In the genomic region with DNA sequence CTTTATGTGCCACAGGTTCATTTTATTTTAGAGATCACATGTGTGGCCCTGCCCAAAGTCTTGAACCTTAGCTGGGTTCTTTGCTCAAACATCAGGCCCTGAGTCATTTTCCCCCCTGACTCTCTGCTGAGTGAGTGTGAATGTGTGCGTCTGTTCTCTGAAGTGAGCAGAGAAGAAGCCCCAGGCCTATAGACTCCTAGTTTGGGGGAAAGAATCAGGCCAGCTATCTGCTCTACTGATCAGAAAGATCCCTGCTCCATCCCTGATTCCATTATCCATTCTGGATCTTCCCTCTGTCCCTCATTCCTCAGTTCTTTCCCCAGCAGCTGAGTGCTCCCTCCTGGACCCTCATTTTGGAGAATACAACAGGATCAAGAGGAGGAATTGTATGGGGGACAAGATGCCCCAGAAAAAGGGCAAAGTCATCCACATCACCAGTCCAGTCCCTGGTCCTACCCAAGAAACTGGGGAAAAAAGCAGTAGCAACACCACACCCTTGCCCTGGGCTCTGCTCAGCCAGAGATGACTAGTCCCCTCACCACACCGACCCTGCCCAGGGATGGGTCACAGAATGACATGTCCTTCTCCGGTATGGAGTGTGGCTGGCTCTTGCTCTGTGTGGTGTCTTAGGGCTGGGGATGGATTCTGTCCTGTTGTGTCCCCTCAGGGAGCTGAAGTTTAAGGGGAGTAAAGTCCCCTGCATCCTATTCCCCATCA, we compare ENCODE assay signal across 20 cellular contexts. TPM values are rescaled to one million over a fixed set of nuclear protein-coding genes. Genes with fewer than 3 reads are reported as not detected.
DNase-seq lines count a peak whose midpoint lies in the region; ATAC-seq, FAIRE-seq and TF ChIP-seq lines count a peak whose summit lies in the region.
"Had no signal": no experiment of that assay in that cellular context is flagged by ENCODE, and none has a peak within 500 bp of the region (broad histone marks: within the 10 kb centered on the region; RNA-seq: fewer than 3 reads in every experiment).

No MANE protein-coding gene starts in this region.

- DNase-seq in GM23248 (peak; percentile 24), Panc1 (ENCODE audit: low read depth, low spot score) (no peak), endothelial cell of umbilical vein (ENCODE audit: low read depth, low spot score) (no peak), osteoblast (ENCODE audit: insufficient read length, low spot score, missing footprints) (peak; percentile 70), osteocyte (ENCODE audit: extremely low spot score, unreplicated experiment) (no peak), HUDEP-2 (lab: John Stamatoyannopoulos, UW; ENCODE audit: unreplicated experiment in 76 of 76) (no peak)
- DNase-seq: Calu3; CD8-positive, alpha-beta T cell; DMS53; EL; KG1; NCI-H187 treated with DMSO at 0.1 percent for 48 hours; NCI-H226 had no signal

- H3K79me2 ChIP-seq in GM23248 (ENCODE audit: insufficient read depth) (no peaks in the 10 kb centered on the region), endothelial cell of umbilical vein (ENCODE audit: control insufficient read depth, insufficient read depth, low read length) (no peaks in the 10 kb centered on the region), osteoblast (ENCODE audit: insufficient read depth, low read length) (no peaks in the 10 kb centered on the region)

- H3K27ac Mint-ChIP-seq in osteocyte (ENCODE audit: unreplicated experiment) = no peak overlapping the region
- H3K27ac Mint-ChIP-seq: CD8-positive, alpha-beta T cell had no signal

- H2AFZ ChIP-seq in GM23248 (no peak overlapping the region), endothelial cell of umbilical vein (ENCODE audit: low read depth, low read length) (no peak overlapping the region), osteoblast (ENCODE audit: low read length) (no peak overlapping the region)

- H3K9me3 Mint-ChIP-seq in osteocyte (ENCODE audit: unreplicated experiment) = no peaks in the 10 kb centered on the region
- H3K9me3 Mint-ChIP-seq: CD8-positive, alpha-beta T cell had no signal

- no peaks in the 10 kb centered on the region for H3K9me2 ChIP-seq in GM23248 (ENCODE audit: insufficient read depth)

- no peak for FAIRE-seq in endothelial cell of umbilical vein (lab: Jason Lieb, UNC)
- FAIRE-seq: GM12891, GM19239, HepG2 had no signal

- no peaks in the 10 kb centered on the region for H3F3A ChIP-seq in GM23248 (ENCODE audit: insufficient read depth)

- no peak for TF ChIP-seq POLR2A in endothelial cell of umbilical vein (IDR thresholded peaks at IDR 0.05; ENCODE audit: low read depth, low read length)
- no peak for TF ChIP-seq POLR2A in gastroesophageal sphincter (IDR thresholded peaks at IDR 0.05)

- CTCF ChIA-PET in Panc1 (lab: Charles Lee) = interaction anchor here (0.6 to 0.7 kb wide), 2 partner anchors 15 to 64 kb away, joined by 3 to 7 read pairs; no protein-coding TSS in a partner anchor
- CTCF ChIA-PET in endothelial cell of umbilical vein (lab: Charles Lee) = interaction anchor here (0.8 to 3.5 kb wide), 5 partner anchors 9 to 23 kb away, joined by 3 to 22 read pairs (median 5); no protein-coding TSS in a partner anchor

- ATAC-seq in Panc1 (0 out of 2 replicates have a peak, but pooled peaks have one; percentile 10), gastroesophageal sphincter (no peak)
- ATAC-seq: CD8-positive, alpha-beta T cell; HepG2 had no signal

- H3K9me3 ChIP-seq in GM23248 (ENCODE audit: low read depth) = no peaks in the 10 kb centered on the region
- no peaks in the 10 kb centered on the region for H3K9me3 ChIP-seq in Panc1 (ENCODE audit: control insufficient read depth, insufficient read depth, low read depth, low read length)
- H3K9me3 ChIP-seq in endothelial cell of umbilical vein (replicated peaks; ENCODE audit: control insufficient read depth, insufficient read depth, low read length) = no peaks in the 10 kb centered on the region
- H3K9me3 ChIP-seq in osteoblast (ENCODE audit: low read depth, low read length) = no peaks in the 10 kb centered on the region
- no peaks in the 10 kb centered on the region for H3K9me3 ChIP-seq in gastroesophageal sphincter

- BruUV-seq in Panc1 (replicated peaks; lab: Mats Ljungman, UMichigan) (no TSS peak), endothelial cell of umbilical vein (replicated peaks; lab: Mats Ljungman, UMichigan) (no TSS peak)

- no peak for TF ChIP-seq CTCF in Panc1 (IDR thresholded peaks at IDR 0.05)
- no peak for TF ChIP-seq CTCF in endothelial cell of umbilical vein (IDR thresholded peaks at IDR 0.05; ENCODE audit: extremely low read depth in 1 of 2, insufficient read depth in 1 of 2, low read depth in 1 of 2, low read length in 2 of 2)
- TF ChIP-seq CTCF in osteoblast (IDR thresholded peaks at IDR 0.05; ENCODE audit: extremely low read depth, low read depth, low read length) = no peak
- no peak for TF ChIP-seq CTCF in osteocyte (IDR thresholded peaks at IDR 0.05)
- TF ChIP-seq CTCF in gastroesophageal sphincter (IDR thresholded peaks at IDR 0.05) = no peak

- H3K9me1 ChIP-seq in endothelial cell of umbilical vein (replicated peaks; ENCODE audit: control insufficient read depth, extremely low read depth, insufficient read depth, low read length) = no peaks in the 10 kb centered on the region

- peaks cover 15% of the 10 kb centered on the region for H3K27me3 ChIP-seq in GM23248 (replicated peaks; ENCODE audit: insufficient read depth)
- H3K27me3 ChIP-seq in Panc1 (ENCODE audit: control insufficient read depth, insufficient read depth, low read length) = peaks cover 10% of the 10 kb centered on the region
- H3K27me3 ChIP-seq in endothelial cell of umbilical vein (ENCODE audit: control insufficient read depth in 2 of 2, insufficient read depth in 2 of 2, low read length in 2 of 2) = peaks cover 74 to 77% of the 10 kb centered on the region in 2 experiments
- H3K27me3 ChIP-seq in osteoblast (ENCODE audit: insufficient read depth, low read length) = peaks cover 85% of the 10 kb centered on the region
- H3K27me3 ChIP-seq in gastroesophageal sphincter = peaks cover 94% of the 10 kb centered on the region

- WGBS in GM23248 (ENCODE audit: low coverage in 1 of 2, low lambda C conversion rate in 2 of 2, missing lambda C conversion rate in 2 of 2), 2 experiments = 60 to 61% methylated on average over 3 of the region's 3 CpGs
- 50% methylated on average over 2 of the region's 3 CpGs; no CpG with 5 or more reads in 1 of the 2 donors for WGBS in gastroesophageal sphincter (ENCODE audit: low coverage in 1 of 2), 2 donors

- H3K4me2 ChIP-seq in GM23248 (ENCODE audit: unreplicated experiment) (no peak overlapping the region), endothelial cell of umbilical vein (ENCODE audit: insufficient read depth, low read length) (no peak overlapping the region), osteoblast (ENCODE audit: insufficient read depth, low read length) (no peak overlapping the region)
- H3K4me2 ChIP-seq: BLaER1 had no signal

- intact Hi-C loops in Panc1 (cut with micrococcal nuclease; ENCODE audit: unreplicated experiment) = no loop called here
- intact Hi-C loops in endothelial cell of umbilical vein (cut with micrococcal nuclease) = no loop called here

- POLR2A ChIA-PET in Panc1 (lab: Charles Lee) (no interaction called here), endothelial cell of umbilical vein (lab: Charles Lee) (no interaction called here)

- dilution Hi-C loops in endothelial cell of umbilical vein (cut with MboI; ENCODE audit: extremely low pct_ligation_motif_present, low sequenced_read_pairs) = no loop called here

- in situ Hi-C loops in GM23248 (cut with MboI) = no loop called here
- in situ Hi-C loops in Panc1 (cut with HindIII; ENCODE audit: low pct_unique_long_range_greater_than_20kb, low sequenced_read_pairs) = no loop called here

- H3K4me3 ChIP-seq in GM23248 (no peak overlapping the region), Panc1 (ENCODE audit: low read depth in 2 of 2, low read length in 2 of 2) (no peak overlapping the region), endothelial cell of umbilical vein (replicated peaks in 1 of 3; ENCODE audit: insufficient read depth in 1 of 3, low read depth in 1 of 3, low read length in 3 of 3) (no peak overlapping the region), osteoblast (ENCODE audit: insufficient read depth, low read length) (no peak overlapping the region), gastroesophageal sphincter (no peak overlapping the region)
- H3K4me3 ChIP-seq: BLaER1 had no signal

- TF ChIP-seq EP300 in gastroesophageal sphincter (IDR thresholded peaks at IDR 0.05) = no peak

- H3K36me3 ChIP-seq in GM23248 (ENCODE audit: low read depth) (no peaks in the 10 kb centered on the region), Panc1 (ENCODE audit: control insufficient read depth, insufficient read depth, low read length) (no peaks in the 10 kb centered on the region; the same call in 1 of the 2 replicates), endothelial cell of umbilical vein (ENCODE audit: control insufficient read depth in 2 of 2, extremely low read depth in 1 of 2, insufficient read depth in 2 of 2, low read length in 2 of 2) (no peaks in the 10 kb centered on the region), osteoblast (ENCODE audit: insufficient read depth, low read length) (no peaks in the 10 kb centered on the region), gastroesophageal sphincter (no peaks in the 10 kb centered on the region)
- H3K36me3 ChIP-seq: BLaER1 had no signal

- H3K36me3 Mint-ChIP-seq in osteocyte (ENCODE audit: unreplicated experiment) = no peaks in the 10 kb centered on the region
- H3K36me3 Mint-ChIP-seq: CD8-positive, alpha-beta T cell had no signal

- H3K4me1 ChIP-seq in GM23248 (ENCODE audit: insufficient read depth) (no peaks in the 10 kb centered on the region), Panc1 (ENCODE audit: control insufficient read depth, insufficient read depth, low read length) (no peaks in the 10 kb centered on the region), endothelial cell of umbilical vein (ENCODE audit: control insufficient read depth, extremely low read depth, insufficient read depth, low read length) (no peaks in the 10 kb centered on the region), osteoblast (ENCODE audit: insufficient read depth, low read length) (no peaks in the 10 kb centered on the region), gastroesophageal sphincter (peaks cover 0 to 24% (median 0%) of the 10 kb centered on the region in 3 donors)

- H3K9ac ChIP-seq in GM23248 (no peak overlapping the region), endothelial cell of umbilical vein (replicated peaks; ENCODE audit: extremely low read depth, insufficient read depth, low read length) (no peak overlapping the region)
- H3K9ac ChIP-seq: BLaER1 had no signal

- peaks cover 10% of the 10 kb centered on the region for H3K4me1 Mint-ChIP-seq in osteocyte (ENCODE audit: unreplicated experiment)

- H4K20me1 ChIP-seq in GM23248 (ENCODE audit: insufficient read depth) (no peaks in the 10 kb centered on the region), endothelial cell of umbilical vein (replicated peaks; ENCODE audit: control insufficient read depth, extremely low read depth, insufficient read depth, low read length) (no peaks in the 10 kb centered on the region), osteoblast (ENCODE audit: insufficient read depth, low read length) (no peaks in the 10 kb centered on the region)
- H4K20me1 ChIP-seq: BLaER1 had no signal

- no peak overlapping the region for H3K4me3 Mint-ChIP-seq in osteocyte (ENCODE audit: unreplicated experiment)
- H3K4me3 Mint-ChIP-seq: CD8-positive, alpha-beta T cell had no signal

- peaks cover 64% of the 10 kb centered on the region for H3K27me3 Mint-ChIP-seq in osteocyte (ENCODE audit: unreplicated experiment)

- H3K27ac ChIP-seq in GM23248 (no peak overlapping the region), Panc1 (ENCODE audit: low read length) (no peak overlapping the region), endothelial cell of umbilical vein (ENCODE audit: insufficient read depth, low read depth, low read length) (no peak overlapping the region), osteoblast (ENCODE audit: low read depth, low read length) (no peak overlapping the region), gastroesophageal sphincter (no peak overlapping the region)
- H3K27ac ChIP-seq: BLaER1 had no signal

RNA-seq across cellular contexts. Expression of a gene that starts 3.2 kb away (rescaled TPM):
- total RNA-seq in GM23248 (2014; rRNA removed; shearing (Covaris generic)) = 0.32 and 0.89 TPM in 2 replicates
- polyA plus RNA-seq in GM23248 (2016; fragmentation: Nextera tagmentation; extraction: Ambion mirVana) (1.5 and 1.8 TPM in 2 replicates), endothelial cell of umbilical vein (not detected in 2 replicates)
- total RNA-seq in Panc1 (2021; ENCODE audit: unreplicated experiment) (0.31 TPM), endothelial cell of umbilical vein (not detected in 2 replicates), osteoblast (under 0.01 and 0.29 TPM in 2 replicates), osteocyte (not detected in 2 replicates), gastroesophageal sphincter (1 to 10 TPM in 2 of 4 donors, under 1 TPM in 2; 0.08 to 2.7 (median 1.1) TPM)
- polyA plus RNA-seq in Panc1 (2012; ENCODE audit: insufficient read length) = 1.4 TPM
- not detected in 2 replicates for polyA plus RNA-seq in endothelial cell of umbilical vein (2011; cell fraction: cytosol; rRNA removed)
- polyA plus RNA-seq in endothelial cell of umbilical vein (2011; cell fraction: nucleus; rRNA removed) = not detected in 2 replicates
- polyA plus RNA-seq in endothelial cell of umbilical vein (2012) = 0.38 and 0.62 TPM in 2 replicates
- polyA minus RNA-seq in endothelial cell of umbilical vein = not detected in 2 replicates
- not detected for polyA minus RNA-seq in endothelial cell of umbilical vein (2011; cell fraction: cytosol; rRNA and poly(A)+ RNA removed)
- not detected in 2 replicates for polyA minus RNA-seq in endothelial cell of umbilical vein (2011; cell fraction: nucleus; rRNA and poly(A)+ RNA removed)
- total RNA-seq: CD8-positive, alpha-beta T cell; H4; HepG2 had no signal

RNA-seq across cellular contexts. Expression of a gene that starts 3.3 kb away (rescaled TPM):
- 2.4 TPM in 1 of 2 replicates, not detected in the other for total RNA-seq in GM23248 (2014; rRNA removed; shearing (Covaris generic))
- polyA plus RNA-seq in GM23248 (2016; fragmentation: Nextera tagmentation; extraction: Ambion mirVana) (0.48 and 0.61 TPM in 2 replicates), endothelial cell of umbilical vein (0.07 TPM in 1 of 2 replicates, not detected in the other)
- total RNA-seq in Panc1 (2021; ENCODE audit: unreplicated experiment) (not detected), endothelial cell of umbilical vein (not detected in 2 replicates), osteoblast (0.29 and 0.36 TPM in 2 replicates), osteocyte (not detected in 2 replicates), gastroesophageal sphincter (1 to 10 TPM in 2 of 4 donors, under 1 TPM in 1, not detected in 1; 0.67 to 1.7 (median 1.7) TPM)
- not detected for polyA plus RNA-seq in Panc1 (2012; ENCODE audit: insufficient read length)
- polyA plus RNA-seq in endothelial cell of umbilical vein (2011; cell fraction: cytosol; rRNA removed) = not detected in 2 replicates
- 0.05 and 0.13 TPM in 2 replicates for polyA plus RNA-seq in endothelial cell of umbilical vein (2011; cell fraction: nucleus; rRNA removed)
- polyA plus RNA-seq in endothelial cell of umbilical vein (2012) = 0.05 and 0.15 TPM in 2 replicates
- not detected in 2 replicates for polyA minus RNA-seq in endothelial cell of umbilical vein
- not detected for polyA minus RNA-seq in endothelial cell of umbilical vein (2011; cell fraction: cytosol; rRNA and poly(A)+ RNA removed)
- not detected in 2 replicates for polyA minus RNA-seq in endothelial cell of umbilical vein (2011; cell fraction: nucleus; rRNA and poly(A)+ RNA removed)
- total RNA-seq: Calu3; CD8-positive, alpha-beta T cell; H4; HepG2 had no signal
- polyA plus RNA-seq: HepG2 had no signal

RNA-seq across cellular contexts. Expression of a gene that starts 18.9 kb away (rescaled TPM):
- total RNA-seq in GM23248 (2014; rRNA removed; shearing (Covaris generic)) = not detected in 2 replicates
- polyA plus RNA-seq in GM23248 (2016; fragmentation: Nextera tagmentation; extraction: Ambion mirVana) (not detected in 2 replicates), endothelial cell of umbilical vein (not detected in 2 replicates)
- total RNA-seq in Panc1 (2021; ENCODE audit: unreplicated experiment) (not detected), endothelial cell of umbilical vein (not detected in 2 replicates), osteoblast (not detected in 2 replicates), osteocyte (not detected in 2 replicates), gastroesophageal sphincter (under 1 TPM in 2 of 4 donors, not detected in 2; 0.49 to 0.62 TPM)
- not detected for polyA plus RNA-seq in Panc1 (2012; ENCODE audit: insufficient read length)
- not detected in 2 replicates for polyA plus RNA-seq in endothelial cell of umbilical vein (2011; cell fraction: cytosol; rRNA removed)
- not detected in 2 replicates for polyA plus RNA-seq in endothelial cell of umbilical vein (2011; cell fraction: nucleus; rRNA removed)
- not detected in 2 replicates for polyA plus RNA-seq in endothelial cell of umbilical vein (2012)
- not detected in 2 replicates for polyA minus RNA-seq in endothelial cell of umbilical vein
- polyA minus RNA-seq in endothelial cell of umbilical vein (2011; cell fraction: cytosol; rRNA and poly(A)+ RNA removed) = not detected
- polyA minus RNA-seq in endothelial cell of umbilical vein (2011; cell fraction: nucleus; rRNA and poly(A)+ RNA removed) = not detected in 2 replicates
- total RNA-seq: A673; Calu3; CD8-positive, alpha-beta T cell; H4; HepG2 had no signal

RNA-seq across cellular contexts. Expression of a gene that starts 19.0 kb away (rescaled TPM):
- total RNA-seq in GM23248 (2014; rRNA removed; shearing (Covaris generic)) = not detected in 2 replicates
- polyA plus RNA-seq in GM23248 (2016; fragmentation: Nextera tagmentation; extraction: Ambion mirVana) (0.03 TPM in 2 replicates), endothelial cell of umbilical vein (0.01 and 0.02 TPM in 2 replicates)
- total RNA-seq in Panc1 (2021; ENCODE audit: unreplicated experiment) (0.08 TPM), endothelial cell of umbilical vein (not detected in 2 replicates), osteoblast (under 0.01 TPM in 1 of 2 replicates, not detected in the other), osteocyte (0.08 TPM in 1 of 2 replicates, not detected in the other), gastroesophageal sphincter (1 to 10 TPM in 1 of 4 donors, under 1 TPM in 3; 0.13 to 1.5 (median 0.54) TPM)
- polyA plus RNA-seq in Panc1 (2012; ENCODE audit: insufficient read length) = 0.06 TPM
- polyA plus RNA-seq in endothelial cell of umbilical vein (2011; cell fraction: cytosol; rRNA removed) = not detected in 2 replicates
- polyA plus RNA-seq in endothelial cell of umbilical vein (2011; cell fraction: nucleus; rRNA removed) = 0.03 TPM in 1 of 2 replicates, not detected in the other
- polyA plus RNA-seq in endothelial cell of umbilical vein (2012) = 0.05 TPM in 1 of 2 replicates, not detected in the other
- polyA minus RNA-seq in endothelial cell of umbilical vein = not detected in 2 replicates
- not detected for polyA minus RNA-seq in endothelial cell of umbilical vein (2011; cell fraction: cytosol; rRNA and poly(A)+ RNA removed)
- not detected in 2 replicates for polyA minus RNA-seq in endothelial cell of umbilical vein (2011; cell fraction: nucleus; rRNA and poly(A)+ RNA removed)
- total RNA-seq: HepG2 had no signal

RNA-seq across cellular contexts. Expression of a gene that starts 54.8 kb away (rescaled TPM):
- total RNA-seq in GM23248 (2014; rRNA removed; shearing (Covaris generic)) = 0.25 and 0.32 TPM in 2 replicates
- polyA plus RNA-seq in GM23248 (2016; fragmentation: Nextera tagmentation; extraction: Ambion mirVana) (0.76 and 0.93 TPM in 2 replicates), endothelial cell of umbilical vein (2.8 and 3.8 TPM in 2 replicates)
- total RNA-seq in Panc1 (2021; ENCODE audit: unreplicated experiment) (3.0 TPM), endothelial cell of umbilical vein (5.2 and 5.6 TPM in 2 replicates), osteoblast (3.3 and 4.1 TPM in 2 replicates), osteocyte (15.7 and 15.8 TPM in 2 replicates), gastroesophageal sphincter (1 to 10 TPM; 4.4 to 10.0 (median 7.4) TPM)
- 4.5 TPM for polyA plus RNA-seq in Panc1 (2012; ENCODE audit: insufficient read length)
- 3.3 and 4.7 TPM in 2 replicates for polyA plus RNA-seq in endothelial cell of umbilical vein (2011; cell fraction: cytosol; rRNA removed)
- polyA plus RNA-seq in endothelial cell of umbilical vein (2011; cell fraction: nucleus; rRNA removed) = 3.0 and 3.4 TPM in 2 replicates
- polyA plus RNA-seq in endothelial cell of umbilical vein (2012) = 3.1 TPM in 2 replicates
- 1.9 and 6.6 TPM in 2 replicates for polyA minus RNA-seq in endothelial cell of umbilical vein
- not detected for polyA minus RNA-seq in endothelial cell of umbilical vein (2011; cell fraction: cytosol; rRNA and poly(A)+ RNA removed)
- 2.4 and 4.3 TPM in 2 replicates for polyA minus RNA-seq in endothelial cell of umbilical vein (2011; cell fraction: nucleus; rRNA and poly(A)+ RNA removed)

Comparison
In these comparisons a context has a peak if more than half of its experiments do, and no peak if none do; other contexts are left out.
1. DNase-seq: peak in GM23248 (single experiment) and osteoblast (single experiment); none in Panc1 (single experiment), endothelial cell of umbilical vein (single experiment), osteocyte (single experiment) and HUDEP-2 (0 of 76).